ENCODE assay signal across 2 cellular contexts in genomic region chr10:124053971-124054370, GRCh38.
TF ChIP-seq lines count a peak whose summit lies in the region.

No MANE protein-coding gene starts in this region.

TF ChIP-seq in HepG2, 621 proteins besides CTCF, POLR2A, EP300 and RAD21:
- TF ChIP-seq HNRNPH1 (optimal IDR thresholded peaks at IDR 0.05; ENCODE audit: low read depth, low read length) (no peak), KDM3A (CRISPR knock-in tag; IDR thresholded peaks at IDR 0.05; ENCODE audit: low read depth) (no peak), TCF12 (IDR thresholded peaks at IDR 0.05) (no peak), TCF12 (CRISPR knock-in tag; IDR thresholded peaks at IDR 0.05) (no peak), CENPBD1 (CRISPR knock-in tag; IDR thresholded peaks at IDR 0.05; ENCODE audit: borderline replicate concordance, low read depth) (no peak), ZNF329 (CRISPR knock-in tag; IDR thresholded peaks at IDR 0.05; ENCODE audit: low read depth) (peak; percentile 87), ETV5 (CRISPR knock-in tag; IDR thresholded peaks at IDR 0.05; ENCODE audit: borderline replicate concordance) (no peak), MYC (CRISPR knock-in tag; IDR thresholded peaks at IDR 0.05; ENCODE audit: borderline replicate concordance) (no peak), NFIC (IDR thresholded peaks at IDR 0.05; ENCODE audit: low read length) (no peak), SIX4 (CRISPR knock-in tag; IDR thresholded peaks at IDR 0.05) (0 out of 2 replicates have a peak, but pooled peaks have one; percentile 14), TARDBP (CRISPR knock-in tag; IDR thresholded peaks at IDR 0.05) (no peak), PHF8 (CRISPR knock-in tag; IDR thresholded peaks at IDR 0.05) (no peak)
- TF ChIP-seq, protein P1, sequence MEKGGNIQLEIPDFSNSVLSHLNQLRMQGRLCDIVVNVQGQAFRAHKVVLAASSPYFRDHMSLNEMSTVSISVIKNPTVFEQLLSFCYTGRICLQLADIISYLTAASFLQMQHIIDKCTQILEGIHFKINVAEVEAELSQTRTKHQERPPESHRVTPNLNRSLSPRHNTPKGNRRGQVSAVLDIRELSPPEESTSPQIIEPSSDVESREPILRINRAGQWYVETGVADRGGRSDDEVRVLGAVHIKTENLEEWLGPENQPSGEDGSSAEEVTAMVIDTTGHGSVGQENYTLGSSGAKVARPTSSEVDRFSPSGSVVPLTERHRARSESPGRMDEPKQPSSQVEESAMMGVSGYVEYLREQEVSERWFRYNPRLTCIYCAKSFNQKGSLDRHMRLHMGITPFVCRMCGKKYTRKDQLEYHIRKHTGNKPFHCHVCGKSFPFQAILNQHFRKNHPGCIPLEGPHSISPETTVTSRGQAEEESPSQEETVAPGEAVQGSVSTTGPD (CRISPR knock-in tag; IDR thresholded peaks at IDR 0.05), result no peak

TF ChIP-seq in GM12891, 5 proteins besides CTCF, POLR2A, EP300 and RAD21:
- TF ChIP-seq PAX5 (IDR thresholded peaks at IDR 0.05; ENCODE audit: insufficient read depth, low read length, severe bottlenecking), result no peak
